9 cellular contexts compared by ENCODE assay signal in genomic region chr1:179143332-179143731, GRCh38.
DNase-seq lines count a peak whose midpoint lies in the region; ATAC-seq and TF ChIP-seq lines count a peak whose summit lies in the region.
"Had no signal": no experiment of that assay in that cellular context is flagged by ENCODE, and none has a peak within 500 bp of the region (broad histone marks: within the 10 kb centered on the region; RNA-seq: fewer than 3 reads in every experiment).

No MANE protein-coding gene starts in this region.

- H3K4me3 ChIP-seq in SK-N-MC (no peak overlapping the region), fibroblast of the aortic adventitia (ENCODE audit: low read depth, low read length) (no peak overlapping the region)

- intact Hi-C loops in activated CD8-positive, alpha-beta T cell treated with anti-CD3 and anti-CD28 coated beads for 36 hours (cut with micrococcal nuclease) = loop anchor here (10.0 kb wide), 1 partner anchor 81 kb away; the partner anchor contains the start of gene ABL2
- intact Hi-C loops in posterior vena cava (cut with DNase I) = no loop called here

- H3K27ac ChIP-seq in SK-N-MC (0 out of 2 replicates have a peak overlapping the region, but pooled peaks have one; percentile 37), substantia nigra (ENCODE audit: low read depth, low read length, poor library complexity, severe bottlenecking) (no peak overlapping the region)

- H3K9me3 ChIP-seq in SK-N-MC (ENCODE audit: low read depth, low read length) = no peaks in the 10 kb centered on the region

- CTCF ChIA-PET in activated CD8-positive, alpha-beta T cell treated with anti-CD3 and anti-CD28 coated beads for 36 hours (lab: Charles Lee) = no interaction called here
- CTCF ChIA-PET in activated CD8-positive, alpha-beta T cell treated with anti-CD3 and anti-CD28 coated beads, Interleukin-2, amount 10 ng/mL, durations not matched to agents 7 days and 5 days (lab: Charles Lee) = no interaction called here

- H3K9me3 Mint-ChIP-seq in activated CD8-positive, alpha-beta T cell treated with anti-CD3 and anti-CD28 coated beads for 36 hours = no peaks in the 10 kb centered on the region
- no peaks in the 10 kb centered on the region for H3K9me3 Mint-ChIP-seq in activated CD8-positive, alpha-beta T cell treated with anti-CD3 and anti-CD28 coated beads, Interleukin-2, amount 10 ng/mL, durations not matched to agents 7 days and 5 days (ENCODE audit: insufficient read depth)

- TF ChIP-seq CTCF in activated CD8-positive, alpha-beta T cell treated with anti-CD3 and anti-CD28 coated beads for 36 hours (IDR thresholded peaks at IDR 0.05) = no peak
- TF ChIP-seq CTCF in fibroblast of the aortic adventitia (IDR thresholded peaks at IDR 0.05; ENCODE audit: insufficient read depth, low read length) = no peak

- DNase-seq in activated CD8-positive, alpha-beta T cell treated with anti-CD3 and anti-CD28 coated beads for 36 hours = no peak
- no peak for DNase-seq in activated CD8-positive, alpha-beta T cell treated with anti-CD3 and anti-CD28 coated beads, Interleukin-2, amount 10 ng/mL, durations not matched to agents 7 days and 5 days
- DNase-seq in SK-N-MC (ENCODE audit: low read depth, low spot score) = no peak
- peak; percentile 97 for DNase-seq in fibroblast of the aortic adventitia (ENCODE audit: low read depth)
- DNase-seq in stromal cell of bone marrow (ENCODE audit: low read depth) = peak; percentile 92
- DNase-seq in posterior vena cava (ENCODE audit: low spot score) = no peak
- DNase-seq in substantia nigra (lab: John Stamatoyannopoulos, UW) = no peak
- DNase-seq in islet precursor cell = no peak
- DNase-seq: SHP77 had no signal

- no peak overlapping the region for H3K9ac ChIP-seq in SK-N-MC (ENCODE audit: insufficient read length)

- no peak overlapping the region for H3K4me3 Mint-ChIP-seq in activated CD8-positive, alpha-beta T cell treated with anti-CD3 and anti-CD28 coated beads for 36 hours
- no peak overlapping the region for H3K4me3 Mint-ChIP-seq in activated CD8-positive, alpha-beta T cell treated with anti-CD3 and anti-CD28 coated beads, Interleukin-2, amount 10 ng/mL, durations not matched to agents 7 days and 5 days

- peak; percentile 50 for ATAC-seq in activated CD8-positive, alpha-beta T cell treated with anti-CD3 and anti-CD28 coated beads for 36 hours
- ATAC-seq in activated CD8-positive, alpha-beta T cell treated with anti-CD3 and anti-CD28 coated beads, Interleukin-2, amount 10 ng/mL, durations not matched to agents 7 days and 5 days = no peak

- no peaks in the 10 kb centered on the region for H3K27me3 Mint-ChIP-seq in activated CD8-positive, alpha-beta T cell treated with anti-CD3 and anti-CD28 coated beads for 36 hours
- H3K27me3 Mint-ChIP-seq in activated CD8-positive, alpha-beta T cell treated with anti-CD3 and anti-CD28 coated beads, Interleukin-2, amount 10 ng/mL, durations not matched to agents 7 days and 5 days (ENCODE audit: low read depth) = no peaks in the 10 kb centered on the region

- no peak overlapping the region for H3K27ac Mint-ChIP-seq in activated CD8-positive, alpha-beta T cell treated with anti-CD3 and anti-CD28 coated beads for 36 hours
- H3K27ac Mint-ChIP-seq in activated CD8-positive, alpha-beta T cell treated with anti-CD3 and anti-CD28 coated beads, Interleukin-2, amount 10 ng/mL, durations not matched to agents 7 days and 5 days = no peak overlapping the region

- peaks cover 36% of the 10 kb centered on the region for H3K4me1 Mint-ChIP-seq in activated CD8-positive, alpha-beta T cell treated with anti-CD3 and anti-CD28 coated beads for 36 hours (ENCODE audit: low read depth)
- H3K4me1 Mint-ChIP-seq in activated CD8-positive, alpha-beta T cell treated with anti-CD3 and anti-CD28 coated beads, Interleukin-2, amount 10 ng/mL, durations not matched to agents 7 days and 5 days (ENCODE audit: low read depth) = peaks cover 25% of the 10 kb centered on the region

- peaks cover 4% of the 10 kb centered on the region for H3K36me3 Mint-ChIP-seq in activated CD8-positive, alpha-beta T cell treated with anti-CD3 and anti-CD28 coated beads for 36 hours (ENCODE audit: low read depth)
- no peaks in the 10 kb centered on the region for H3K36me3 Mint-ChIP-seq in activated CD8-positive, alpha-beta T cell treated with anti-CD3 and anti-CD28 coated beads, Interleukin-2, amount 10 ng/mL, durations not matched to agents 7 days and 5 days (ENCODE audit: low read depth)

- H3K36me3 ChIP-seq in SK-N-MC (ENCODE audit: insufficient read depth, low read length) = peaks cover 2% of the 10 kb centered on the region

- POLR2A ChIA-PET in activated CD8-positive, alpha-beta T cell treated with anti-CD3 and anti-CD28 coated beads for 36 hours (lab: Charles Lee) = no interaction called here
- POLR2A ChIA-PET in activated CD8-positive, alpha-beta T cell treated with anti-CD3 and anti-CD28 coated beads, Interleukin-2, amount 10 ng/mL, durations not matched to agents 7 days and 5 days (lab: Charles Lee) = no interaction called here

Comparison
In these comparisons a context has a peak if more than half of its experiments do, and no peak if none do; other contexts are left out.
1. DNase-seq: peak in fibroblast of the aortic adventitia (single experiment) and stromal cell of bone marrow (single experiment); none in activated CD8-positive, alpha-beta T cell treated with anti-CD3 and anti-CD28 coated beads for 36 hours (single experiment), activated CD8-positive, alpha-beta T cell treated with anti-CD3 and anti-CD28 coated beads, Interleukin-2, amount 10 ng/mL, durations not matched to agents 7 days and 5 days (single experiment), SK-N-MC (single experiment), posterior vena cava (single experiment), substantia nigra (0 of 49) and islet precursor cell (single experiment).